In genomic region chr20:50146732-50147662, GRCh38 we compare ENCODE assay signal across 8 cellular contexts. TPM values are rescaled to one million over a fixed set of nuclear protein-coding genes. Genes with fewer than 3 reads are reported as not detected.
DNase-seq lines count a peak whose midpoint lies in the region; ATAC-seq and TF ChIP-seq lines count a peak whose summit lies in the region.

No MANE protein-coding gene starts in this region.

- no peaks in the 10 kb centered on the region for H3K9me3 ChIP-seq in subcutaneous abdominal adipose tissue (ENCODE audit: control insufficient read depth in 5 of 5, low read length in 5 of 5)

- peak overlapping the region; percentile 76 for H3K4me3 Mint-ChIP-seq in natural killer cell

- DNase-seq in GM19238 (ENCODE audit: insufficient read length, low spot score), result peak; percentile 52
- DNase-seq in HUDEP-2 (lab: John Stamatoyannopoulos, UW; ENCODE audit: unreplicated experiment in 76 of 76), result peak in 67 of 76 experiments; percentile 9 to 72 (median 40)
- DNase-seq in activated CD4-positive, alpha-beta T cell treated with anti-CD3 and anti-CD28 coated beads for 4 hours, result peak; percentile 80 to 84
- DNase-seq in dermis microvascular lymphatic vessel endothelial cell (ENCODE audit: low read depth in 2 of 2), result peak; percentile 72 to 92
- peak; percentile 57 for DNase-seq in natural killer cell
- no peak for DNase-seq in NCI-H526 treated with DMSO at 0.1 percent for 48 hours (lab: John Stamatoyannopoulos, UW)

- intact Hi-C loops in natural killer cell (cut with micrococcal nuclease), result no loop called here

- H3K27ac ChIP-seq in subcutaneous abdominal adipose tissue (ENCODE audit: low read depth, low read length), result peak overlapping the region; percentile 94

- H3K27ac Mint-ChIP-seq in natural killer cell, result peak overlapping the region; percentile 91 to 96

- H3K27me3 ChIP-seq in subcutaneous abdominal adipose tissue (ENCODE audit: control insufficient read depth in 5 of 5, insufficient read depth in 4 of 5, low read length in 5 of 5), result no peaks in the 10 kb centered on the region

- no peak for TF ChIP-seq CTCF in natural killer cell (IDR thresholded peaks at IDR 0.05)

- H3K36me3 Mint-ChIP-seq in natural killer cell, result no peaks in the 10 kb centered on the region

- peaks cover 50 to 75% of the 10 kb centered on the region in 2 donors for H3K4me1 Mint-ChIP-seq in natural killer cell

- peak overlapping the region in 4 of 5 donors; percentile 0 to 53 (median 21) for H3K9ac ChIP-seq in subcutaneous abdominal adipose tissue (ENCODE audit: low read length in 5 of 5)

- no peaks in the 10 kb centered on the region for H3K27me3 Mint-ChIP-seq in natural killer cell (ENCODE audit: low read depth in 2 of 2)

- ATAC-seq in natural killer cell (peak; percentile 95 to 98 (median 97)), HG03439 (IDR thresholded peaks at IDR 0.05; ENCODE audit: unreplicated experiment) (no peak)

- H3K4me3 ChIP-seq in subcutaneous abdominal adipose tissue (ENCODE audit: low read depth in 1 of 5, low read length in 5 of 5), result peak overlapping the region in 2 of 5 donors; percentile 6 to 33

- H3K4me1 ChIP-seq in subcutaneous abdominal adipose tissue (ENCODE audit: control insufficient read depth in 5 of 5, insufficient read depth in 5 of 5, low read length in 5 of 5), result peaks cover 23 to 82% (median 75%) of the 10 kb centered on the region in 5 donors

- peaks cover 0 to 38% (median 30%) of the 10 kb centered on the region in 5 donors for H3K36me3 ChIP-seq in subcutaneous abdominal adipose tissue (ENCODE audit: control insufficient read depth in 5 of 5, insufficient read depth in 5 of 5, low read length in 5 of 5)

- no peaks in the 10 kb centered on the region for H3K9me3 Mint-ChIP-seq in natural killer cell

RNA-seq across cellular contexts. Expression of gene PEDS1, which starts 6.5 kb away (rescaled TPM):
- total RNA-seq in dermis microvascular lymphatic vessel endothelial cell (11.2 and 20.0 TPM in 2 replicates), natural killer cell (10 to 100 TPM; 27.4 to 32.8 (median 31.5) TPM)

RNA-seq across cellular contexts. Expression of gene UBE2V1, which starts 34.0 kb away (rescaled TPM):
- total RNA-seq in dermis microvascular lymphatic vessel endothelial cell, result 23.6 and 37.2 TPM in 2 replicates
- total RNA-seq in natural killer cell, result 100 to 1,000 TPM; 194 to 238 (median 236) TPM

RNA-seq across cellular contexts. Expression of gene CEBPB, which starts 43.6 kb away (rescaled TPM):
- total RNA-seq in dermis microvascular lymphatic vessel endothelial cell (12.6 and 23.5 TPM in 2 replicates), natural killer cell (10 to 100 TPM; 32.1 to 79.8 (median 68.2) TPM)
